In genomic region chr11:65316311-65316978, GRCh38 we compare ENCODE assay signal across 8 cellular contexts. TPM values are rescaled to one million over a fixed set of nuclear protein-coding genes. Genes with fewer than 3 reads are reported as not detected.
DNase-seq lines count a peak whose midpoint lies in the region; ATAC-seq and TF ChIP-seq lines count a peak whose summit lies in the region.

No MANE protein-coding gene starts in this region.

- H3K27me3 ChIP-seq in RWPE2 (ENCODE audit: insufficient read depth, poor library complexity, severe bottlenecking), result no peaks in the 10 kb centered on the region
- no peaks in the 10 kb centered on the region for H3K27me3 ChIP-seq in psoas muscle (ENCODE audit: insufficient read depth in 3 of 3, low read length in 2 of 3)

- H3K4me1 ChIP-seq in RWPE2 (ENCODE audit: insufficient read depth, poor library complexity, severe bottlenecking) (peaks cover 27% of the 10 kb centered on the region), psoas muscle (peaks cover 15% of the 10 kb centered on the region)

- DNase-seq in GM03348 (ENCODE audit: low spot score) (peak; percentile 87), RWPE2 (ENCODE audit: low spot score) (no peak), fibroblast of pulmonary artery (ENCODE audit: low read depth) (peak; percentile 92), psoas muscle (peak; percentile 69 to 86), DMS79 treated with DMSO at 0.1 percent for 48 hours (lab: John Stamatoyannopoulos, UW) (no peak), hippocampal formation (lab: John Stamatoyannopoulos, UW) (no peak)

- WGBS in psoas muscle, 3 donors, result 28 to 39% (median 35%) methylated on average over 18 of the region's 18 CpGs

- ATAC-seq in RWPE2 (ENCODE audit: low read depth), result peak; percentile 10
- peak in 2 of 4 donors; percentile 16 to 19 for ATAC-seq in psoas muscle
- no peak for ATAC-seq in HG03039 (IDR thresholded peaks at IDR 0.05; ENCODE audit: unreplicated experiment)
- ATAC-seq in HG03342 (IDR thresholded peaks at IDR 0.05; ENCODE audit: unreplicated experiment), result no peak

- peak overlapping the region; percentile 79 for H3K4me3 ChIP-seq in RWPE2 (ENCODE audit: severe bottlenecking)
- H3K4me3 ChIP-seq in fibroblast of pulmonary artery (replicated peaks; ENCODE audit: low read depth, low read length), result peak overlapping the region; percentile 95
- peak overlapping the region; percentile 78 for H3K4me3 ChIP-seq in psoas muscle

- H3K9me3 ChIP-seq in RWPE2 (ENCODE audit: severe bottlenecking), result no peaks in the 10 kb centered on the region
- no peaks in the 10 kb centered on the region for H3K9me3 ChIP-seq in psoas muscle

- H3K36me3 ChIP-seq in RWPE2 (ENCODE audit: low read depth) (peaks cover 19% of the 10 kb centered on the region), psoas muscle (ENCODE audit: insufficient read depth in 1 of 2, low read depth in 1 of 2) (peaks cover 0 to 13% of the 10 kb centered on the region in 2 donors)

- intact Hi-C loops in psoas muscle (cut with DNase I), result loop anchor here in 1 of 2 donors (1.0 kb wide), 1 partner anchor 41 kb away; no protein-coding TSS in a partner anchor

- H3K27ac ChIP-seq in RWPE2 (ENCODE audit: poor library complexity, severe bottlenecking) (peak overlapping the region; percentile 93), psoas muscle (peak overlapping the region; percentile 80)

- TF ChIP-seq CTCF in RWPE2 (IDR thresholded peaks at IDR 0.05; ENCODE audit: poor library complexity, severe bottlenecking) (no peak), fibroblast of pulmonary artery (IDR thresholded peaks at IDR 0.05; ENCODE audit: low read length, missing control alignments) (no peak), psoas muscle (IDR thresholded peaks at IDR 0.05) (no peak)

RNA-seq across cellular contexts. Expression of gene CDC42EP2, which starts 1.8 kb away (rescaled TPM):
- 1 to 10 TPM; 4.9 to 7.3 (median 6.8) TPM for total RNA-seq in psoas muscle
- polyA plus RNA-seq in psoas muscle, result 1 to 10 TPM; 2.7 to 5.9 (median 3.3) TPM

RNA-seq across cellular contexts. Expression of gene DPF2, which starts 17.2 kb away (rescaled TPM):
- total RNA-seq in psoas muscle, result 10 to 100 TPM; 26.5 to 43.8 (median 40.6) TPM
- polyA plus RNA-seq in psoas muscle, result 10 to 100 TPM; 24.8 to 39.2 (median 29.7) TPM

RNA-seq across cellular contexts. Expression of gene TIGD3, which starts 38.1 kb away (rescaled TPM):
- under 1 TPM in 1 of 4 donors, not detected in 3; 0.25 TPM for total RNA-seq in psoas muscle
- polyA plus RNA-seq in psoas muscle, result under 1 TPM; 0.05 to 0.09 (median 0.08) TPM

RNA-seq across cellular contexts. Expression of gene POLA2, which starts 54.7 kb away (rescaled TPM):
- 1 to 10 TPM; 1.7 to 3.4 (median 3.0) TPM for total RNA-seq in psoas muscle
- polyA plus RNA-seq in psoas muscle, result 1 to 10 TPM; 2.1 to 5.8 (median 4.3) TPM

Comparison
In these comparisons a context has a peak if more than half of its experiments do, and no peak if none do; other contexts are left out.
1. DNase-seq: peak in GM03348 (single experiment), fibroblast of pulmonary artery (single experiment) and psoas muscle (2 of 2); none in RWPE2 (single experiment), DMS79 treated with DMSO at 0.1 percent for 48 hours (single experiment) and hippocampal formation (0 of 2).
2. Peak in every context shown above with its lines, with median percentiles within 50 percentile points of each other: H3K4me3 ChIP-seq.